1 cellular context compared by ENCODE assay signal in the genomic region with DNA sequence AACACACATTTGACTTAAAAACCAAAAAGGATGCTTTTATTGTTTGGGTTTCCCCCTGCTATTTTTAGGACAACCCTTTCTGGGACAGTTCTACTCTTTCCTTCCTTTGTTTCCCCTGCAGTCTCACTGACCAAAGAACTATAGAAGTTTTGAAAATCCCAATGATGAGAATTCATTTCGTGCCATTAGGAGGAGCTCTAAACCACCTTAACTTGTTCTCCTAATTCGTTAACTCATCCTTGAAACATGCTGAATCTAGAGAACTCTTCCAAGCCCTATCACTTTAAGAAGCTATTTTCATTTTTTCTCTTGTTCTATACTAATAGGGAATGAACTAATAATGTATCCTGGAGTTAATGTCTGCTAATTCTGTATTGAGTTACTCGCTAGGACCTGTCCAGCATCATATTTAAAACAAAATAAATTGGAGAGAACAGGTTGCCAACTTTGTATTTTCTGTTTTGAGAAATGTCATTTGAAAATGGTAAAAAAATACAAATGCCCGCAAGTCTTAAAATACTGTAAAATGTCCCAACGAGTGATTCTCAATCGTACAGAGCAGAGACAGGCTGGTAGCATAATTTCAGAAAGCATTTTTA.
TF ChIP-seq lines count a peak whose summit lies in the region.

No MANE protein-coding gene starts in this region.

TF ChIP-seq in liver, 16 proteins besides CTCF, POLR2A, EP300 and RAD21 (continued from another document):
- TF ChIP-seq REST (IDR thresholded peaks at IDR 0.05) = no peak
- TF ChIP-seq SP1 (IDR thresholded peaks at IDR 0.05) = no peak
- no peak for TF ChIP-seq TAF1 (conservative IDR thresholded peaks at IDR 0.05)
- no peak for TF ChIP-seq FOXA1 (IDR thresholded peaks at IDR 0.05)
TF ChIP-seq in liver: peak in this region for 0.
